Comparison of ENCODE assay signal across 1 cellular context in genomic region chr1:15727866-15728534, GRCh38.
TF ChIP-seq lines count a peak whose summit lies in the region.

No MANE protein-coding gene starts in this region.

TF ChIP-seq in K562, 482 proteins besides CTCF, POLR2A, EP300 and RAD21:
- TF ChIP-seq MLX (CRISPR knock-in tag; conservative IDR thresholded peaks at IDR 0.05) (no peak), ZNF23 (CRISPR knock-in tag; IDR thresholded peaks at IDR 0.05) (no peak), ZFP91 (CRISPR knock-in tag; IDR thresholded peaks at IDR 0.05) (no peak), MTA2 (IDR thresholded peaks at IDR 0.05; ENCODE audit: low read depth) (no peak), TCF3 (CRISPR knock-in tag; IDR thresholded peaks at IDR 0.05) (no peak), FOXM1 (IDR thresholded peaks at IDR 0.05; ENCODE audit: low read depth) (no peak), FOXM1 (CRISPR knock-in tag; IDR thresholded peaks at IDR 0.05; ENCODE audit: low read depth) (no peak), RBFOX2 (IDR thresholded peaks at IDR 0.05; ENCODE audit: low read depth, low read length) (no peak), USF1 (CRISPR knock-in tag; IDR thresholded peaks at IDR 0.05) (no peak), MECOM (CRISPR knock-in tag; IDR thresholded peaks at IDR 0.05) (no peak), USF2 (CRISPR knock-in tag; IDR thresholded peaks at IDR 0.05) (no peak), ZNF12 (CRISPR knock-in tag; IDR thresholded peaks at IDR 0.05) (no peak), ZBTB2 (IDR thresholded peaks at IDR 0.05) (no peak), HNRNPK (IDR thresholded peaks at IDR 0.05; ENCODE audit: low read depth, low read length, poor library complexity, severe bottlenecking) (no peak)
